Comparison of ENCODE assay signal across 21 cellular contexts in the genomic region with DNA sequence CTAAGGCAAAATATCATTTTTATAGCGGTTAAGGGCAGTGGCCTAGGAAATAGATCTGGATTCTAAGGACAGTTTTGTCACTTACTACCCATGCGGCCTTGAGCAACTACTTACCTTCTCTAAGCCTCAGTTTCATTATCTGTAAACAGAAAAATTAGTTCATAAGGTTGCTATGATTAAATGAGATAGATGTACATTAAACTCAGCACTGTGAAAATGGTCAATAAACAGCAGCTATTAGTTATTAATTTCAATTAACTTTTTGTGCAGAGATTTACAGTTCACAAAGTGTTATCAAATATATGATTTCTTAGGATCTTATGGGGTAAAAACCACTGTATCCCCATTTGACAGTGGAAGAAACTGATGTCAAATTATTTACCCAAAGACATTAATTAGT.
DNase-seq lines count a peak whose midpoint lies in the region; ATAC-seq and TF ChIP-seq lines count a peak whose summit lies in the region.
"Had no signal": no experiment of that assay in that cellular context is flagged by ENCODE, and none has a peak within 500 bp of the region (broad histone marks: within the 10 kb centered on the region; RNA-seq: fewer than 3 reads in every experiment).

No MANE protein-coding gene starts in this region.

- ATAC-seq in activated T-cell treated with anti-CD3 and anti-CD28 coated beads, Interleukin-2, amount 50 U/mL, for 4 hours: no peak
- no peak for ATAC-seq in T-cell (replicated peaks in 1 of 4)
- no peak for ATAC-seq in stimulated activated naive CD8-positive, alpha-beta T cell treated with anti-CD3 and anti-CD28 coated beads, Interleukin-15, amount 100 ng/mL, for 72 hours
- no peak for ATAC-seq in HG02938 (IDR thresholded peaks at IDR 0.05; ENCODE audit: unreplicated experiment)
- no peak for ATAC-seq in GM18858 (IDR thresholded peaks at IDR 0.05; ENCODE audit: unreplicated experiment)
- ATAC-seq: heart left ventricle had no signal

- peaks cover 37% of the 10 kb centered on the region for H3K4me1 Mint-ChIP-seq in activated T-cell treated with anti-CD3 and anti-CD28 coated beads, Interleukin-2, amount 50 U/mL, for 4 hours (ENCODE audit: low read depth)
- H3K4me1 Mint-ChIP-seq in T-cell: peaks cover 39 to 52% (median 51%) of the 10 kb centered on the region in 3 donors
- peaks cover 43% of the 10 kb centered on the region for H3K4me1 Mint-ChIP-seq in stimulated activated naive CD8-positive, alpha-beta T cell treated with anti-CD3 and anti-CD28 coated beads, Interleukin-15, amount 100 ng/mL, for 72 hours

- CTCF ChIA-PET in T-cell (lab: Charles Lee): interaction anchor here in 1 of 2 donors (0.6 to 0.8 kb wide), 3 partner anchors 21 to 60 kb away, joined by 3 read pairs; no protein-coding TSS in a partner anchor

- no peak for TF ChIP-seq CTCF in dorsolateral prefrontal cortex (IDR thresholded peaks at IDR 0.05 in 54 of 56, conservative IDR thresholded peaks at IDR 0.05 in 2 of 56; ENCODE audit: low read depth in 1 of 56, partially characterized antibody in 56 of 56)

- intact Hi-C loops in dorsolateral prefrontal cortex (cut with DNase I): loop anchor here in 1 of 2 donors (10.0 kb wide), 1 partner anchor 63 kb away; no protein-coding TSS in a partner anchor

- peak overlapping the region in 32 of 59 donors; percentile 1 to 91 (median 82) for H3K4me3 ChIP-seq in dorsolateral prefrontal cortex

- H3K27ac ChIP-seq in dorsolateral prefrontal cortex: peak overlapping the region in 17 of 59 donors; percentile 2 to 81 (median 31)
- H3K27ac ChIP-seq: esophagus muscularis mucosa, sigmoid colon, WERI-Rb-1 had no signal

- POLR2A ChIA-PET in T-cell (lab: Charles Lee): interaction anchor here in 1 of 2 donors (0.7 kb wide), 1 partner anchor 44 kb away, joined by 3 read pairs; no protein-coding TSS in a partner anchor

- in situ Hi-C loops in G401 (cut with HindIII; ENCODE audit: low sequenced_read_pairs): no loop called here

- DNase-seq in activated T-cell treated with anti-CD3 and anti-CD28 coated beads, Interleukin-2, amount 50 U/mL, for 4 hours: no peak
- DNase-seq in activated T-cell treated with anti-CD3 and anti-CD28 coated beads, Interleukin-2, amount 50 U/mL, for 48 hours: no peak
- no peak for DNase-seq in T-cell
- DNase-seq in dorsolateral prefrontal cortex: no peak
- DNase-seq in stimulated activated naive CD8-positive, alpha-beta T cell treated with anti-CD3 and anti-CD28 coated beads, Interleukin-15, amount 100 ng/mL, for 72 hours: no peak
- no peak for DNase-seq in G401 (ENCODE audit: low spot score)
- DNase-seq: Calu3; GF-D8; heart left ventricle; kidney; MV-4-11; NCI-H2107; NCI-H82; sigmoid colon; stimulated activated CD4-positive, alpha-beta T cell treated with anti-CD3 and anti-CD28 coated beads, Interleukin-2, amount 100 ng/mL, for 48 hours; SW 1271; WERI-Rb-1 had no signal

- no peaks in the 10 kb centered on the region for H3K27me3 ChIP-seq in dorsolateral prefrontal cortex
- H3K27me3 ChIP-seq: esophagus muscularis mucosa, heart left ventricle, sigmoid colon had no signal

- H3K27ac Mint-ChIP-seq in T-cell: peak overlapping the region in 1 of 2 donors; percentile 85
- H3K27ac Mint-ChIP-seq in stimulated activated naive CD8-positive, alpha-beta T cell treated with anti-CD3 and anti-CD28 coated beads, Interleukin-15, amount 100 ng/mL, for 72 hours: no peak overlapping the region
- H3K27ac Mint-ChIP-seq: type B pancreatic cell had no signal

- no peaks in the 10 kb centered on the region for H3K9me3 Mint-ChIP-seq in activated T-cell treated with anti-CD3 and anti-CD28 coated beads, Interleukin-2, amount 50 U/mL, for 4 hours
- no peaks in the 10 kb centered on the region for H3K9me3 Mint-ChIP-seq in T-cell
- H3K9me3 Mint-ChIP-seq in stimulated activated naive CD8-positive, alpha-beta T cell treated with anti-CD3 and anti-CD28 coated beads, Interleukin-15, amount 100 ng/mL, for 72 hours: no peaks in the 10 kb centered on the region
- H3K9me3 Mint-ChIP-seq: type B pancreatic cell had no signal

- peaks cover 3% of the 10 kb centered on the region for H3K36me3 Mint-ChIP-seq in activated T-cell treated with anti-CD3 and anti-CD28 coated beads, Interleukin-2, amount 50 U/mL, for 4 hours (ENCODE audit: insufficient read depth)
- H3K36me3 Mint-ChIP-seq in T-cell: peaks cover 11% of the 10 kb centered on the region
- H3K36me3 Mint-ChIP-seq: type B pancreatic cell had no signal

- no peaks in the 10 kb centered on the region for H3K27me3 Mint-ChIP-seq in activated T-cell treated with anti-CD3 and anti-CD28 coated beads, Interleukin-2, amount 50 U/mL, for 4 hours (ENCODE audit: low read depth)
- no peaks in the 10 kb centered on the region for H3K27me3 Mint-ChIP-seq in T-cell
- no peaks in the 10 kb centered on the region for H3K27me3 Mint-ChIP-seq in stimulated activated naive CD8-positive, alpha-beta T cell treated with anti-CD3 and anti-CD28 coated beads, Interleukin-15, amount 100 ng/mL, for 72 hours

- H3K4me3 Mint-ChIP-seq in activated T-cell treated with anti-CD3 and anti-CD28 coated beads, Interleukin-2, amount 50 U/mL, for 4 hours: peak overlapping the region; percentile 32
- H3K4me3 Mint-ChIP-seq in T-cell: peak overlapping the region; percentile 54 to 59 (median 57)
- H3K4me3 Mint-ChIP-seq in stimulated activated naive CD8-positive, alpha-beta T cell treated with anti-CD3 and anti-CD28 coated beads, Interleukin-15, amount 100 ng/mL, for 72 hours: peak overlapping the region; percentile 54 to 71
- H3K4me3 Mint-ChIP-seq: type B pancreatic cell had no signal
